9 cellular contexts compared by ENCODE assay signal in genomic region chr4:80197132-80197573, GRCh38. TPM values are rescaled to one million over a fixed set of nuclear protein-coding genes. Genes with fewer than 3 reads are reported as not detected.
DNase-seq lines count a peak whose midpoint lies in the region; FAIRE-seq and TF ChIP-seq lines count a peak whose summit lies in the region.
"Had no signal": no experiment of that assay in that cellular context is flagged by ENCODE, and none has a peak within 500 bp of the region (broad histone marks: within the 10 kb centered on the region; RNA-seq: fewer than 3 reads in every experiment).

PRDM8 (plus strand) TSS chr4:80197503; CDS start chr4:80200081, 2,578 bp downstream.

- 0 to 1% methylated on average over 21 to 27 of the region's 28 CpGs for whole genome bisulfite sequencing in mesodermal cell (ENCODE audit: insufficient coverage in 2 of 2), 2 experiments
- WGBS in thymus, result 15% methylated on average over 28 of the region's 28 CpGs
- WGBS in small intestine, 3 donors, result 8 to 17% (median 9%) methylated on average over 28 of the region's 28 CpGs

- H3K4me1 ChIP-seq in Peyer's patch, result peaks cover 0 to 14% (median 0%) of the 10 kb centered on the region in 4 donors
- peaks cover 13% of the 10 kb centered on the region for H3K4me1 ChIP-seq in mesodermal cell (ENCODE audit: control insufficient read depth, insufficient read depth, low read length, poor library complexity, severe bottlenecking)
- H3K4me1 ChIP-seq in thymus (ENCODE audit: control insufficient read depth, insufficient read depth, low read length), result peaks cover 3% of the 10 kb centered on the region
- H3K4me1 ChIP-seq in HAP-1, result no peaks in the 10 kb centered on the region
- peaks cover 0 to 2% of the 10 kb centered on the region in 2 donors for H3K4me1 ChIP-seq in small intestine (ENCODE audit: control insufficient read depth in 2 of 2, insufficient read depth in 1 of 2, low read depth in 1 of 2, low read length in 1 of 2)

- peak within 1 kb of the TSS in 3 of 4 donors; percentile 7 to 34 (median 29) for H3K4me3 ChIP-seq in Peyer's patch
- peak within 1 kb of the TSS; percentile 9 for H3K4me3 ChIP-seq in mesodermal cell (ENCODE audit: extremely low read depth, insufficient read depth, low read length, poor library complexity, severe bottlenecking)
- H3K4me3 ChIP-seq in thymus (ENCODE audit: low read length), result peak within 1 kb of the TSS; percentile 12
- H3K4me3 ChIP-seq in HAP-1, result no peak within 1 kb of the TSS
- H3K4me3 ChIP-seq in small intestine (ENCODE audit: low read depth in 1 of 2, low read length in 2 of 2), result no peak within 1 kb of the TSS

- H3K36me3 ChIP-seq in Peyer's patch (no peaks in the 10 kb centered on the region), mesodermal cell (ENCODE audit: control insufficient read depth, insufficient read depth, low read length) (no peaks in the 10 kb centered on the region), thymus (ENCODE audit: control insufficient read depth, insufficient read depth) (no peaks in the 10 kb centered on the region), HAP-1 (replicated peaks) (no peaks in the 10 kb centered on the region), small intestine (ENCODE audit: control insufficient read depth in 2 of 2, insufficient read depth in 2 of 2, low read length in 2 of 2) (no peaks in the 10 kb centered on the region)

- H3K27me3 ChIP-seq in Peyer's patch (no peaks in the 10 kb centered on the region), thymus (ENCODE audit: control insufficient read depth, insufficient read depth) (peaks cover 48% of the 10 kb centered on the region), HAP-1 (ENCODE audit: low read depth) (no peaks in the 10 kb centered on the region), small intestine (ENCODE audit: control insufficient read depth in 2 of 2, insufficient read depth in 2 of 2, low read length in 2 of 2) (peaks cover 4% of the 10 kb centered on the region in 2 donors)

- TF ChIP-seq POLR2A in Peyer's patch (IDR thresholded peaks at IDR 0.05), result no peak

- peak; percentile 18 for DNase-seq in DMS153 treated with DMSO at 0.1 percent for 48 hours (lab: John Stamatoyannopoulos, UW; ENCODE audit: unreplicated experiment)
- no peak for DNase-seq in DMS153 (lab: John Stamatoyannopoulos, UW)
- DNase-seq in Peyer's patch, result no peak
- DNase-seq in caudate nucleus (lab: John Stamatoyannopoulos, UW), result peak in 57 of 61 donors; percentile 19 to 85 (median 67)
- DNase-seq in HAP-1 (ENCODE audit: low spot score in 2 of 2), result no peak
- no peak for DNase-seq in small intestine

- no peak for FAIRE-seq in small intestine (lab: Jason Lieb, UNC)

- H3K9me3 ChIP-seq in Peyer's patch (no peaks in the 10 kb centered on the region), mesodermal cell (ENCODE audit: control insufficient read depth, low read length) (no peaks in the 10 kb centered on the region), thymus (ENCODE audit: control insufficient read depth) (peaks cover 2% of the 10 kb centered on the region), HAP-1 (no peaks in the 10 kb centered on the region), small intestine (ENCODE audit: control insufficient read depth, low read depth) (no peaks in the 10 kb centered on the region)

- H3K27ac ChIP-seq in Peyer's patch, result peak within 1 kb of the TSS in 1 of 4 donors; percentile 33
- H3K27ac ChIP-seq in caudate nucleus (ENCODE audit: low read depth, low read length), result peak within 1 kb of the TSS; percentile 90
- no peak within 1 kb of the TSS for H3K27ac ChIP-seq in mesodermal cell (ENCODE audit: low read depth, low read length, severe bottlenecking)
- no peak within 1 kb of the TSS for H3K27ac ChIP-seq in thymus (ENCODE audit: low read depth)
- H3K27ac ChIP-seq in small intestine (ENCODE audit: low read depth in 1 of 2, low read length in 1 of 2), result no peak within 1 kb of the TSS
- H3K27ac ChIP-seq: 22Rv1 had no signal

- in situ Hi-C loops in HAP-1 (cut with MboI; ENCODE audit: low sequenced_read_pairs), result loop anchor here (25.0 kb wide), 1 partner anchor 1260 kb away; the partner anchor contains the start of gene PAQR3

- no peak for TF ChIP-seq CTCF in Peyer's patch (IDR thresholded peaks at IDR 0.05)

RNA-seq across cellular contexts. Expression of gene PRDM8, which starts in this region (rescaled TPM):
- total RNA-seq in Peyer's patch, result 1 to 10 TPM in 2 of 4 donors, under 1 TPM in 2; 0.35 to 5.8 (median 3.3) TPM
- 7.1 TPM for polyA plus RNA-seq in mesodermal cell (2013, experiment 1 of 2)
- 7.1 TPM for polyA plus RNA-seq in mesodermal cell (2013, experiment 2 of 2)
- polyA plus RNA-seq in thymus (1.5 TPM), small intestine (1 to 10 TPM in 1 of 3 donors, under 1 TPM in 1, not detected in 1; 0.27 to 2.0 TPM)

Comparison
In these comparisons a context has a peak if more than half of its experiments do, and no peak if none do; other contexts are left out.
1. DNase-seq: peak in DMS153 treated with DMSO at 0.1 percent for 48 hours (single experiment) and caudate nucleus (57 of 61); none in DMS153 (single experiment), Peyer's patch (0 of 3), HAP-1 (0 of 2) and small intestine (single experiment).
2. H3K4me3 ChIP-seq: peak in Peyer's patch (3 of 4), mesodermal cell (single experiment) and thymus (single experiment); none in HAP-1 (single experiment) and small intestine (0 of 2).